Comparison of ENCODE assay signal across 1 cellular context in the genomic region with DNA sequence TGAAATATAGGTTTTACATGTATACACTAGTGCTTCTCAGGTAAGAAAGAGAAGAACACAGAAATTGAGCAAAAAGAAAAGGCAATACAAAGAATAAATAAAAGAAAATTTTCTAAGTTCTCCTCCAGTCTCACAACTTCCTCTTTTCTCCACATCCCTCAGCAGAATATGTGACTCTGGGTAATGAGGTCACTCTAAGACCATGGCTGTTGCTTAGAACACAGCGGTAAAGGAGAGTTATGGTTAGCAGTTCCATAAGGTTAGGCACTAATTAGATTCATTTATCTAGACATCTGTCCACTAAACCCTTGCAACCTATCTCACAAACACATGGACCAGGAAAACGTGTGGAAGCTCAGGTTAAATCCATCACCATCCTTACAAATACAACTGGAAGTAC.
TF ChIP-seq lines count a peak whose summit lies in the region.

No MANE protein-coding gene starts in this region.

TF ChIP-seq in K562, 482 proteins besides CTCF, POLR2A, EP300 and RAD21 (continued from another document):
- TF ChIP-seq MEF2D (tag; conservative IDR thresholded peaks at IDR 0.05; ENCODE audit: low read depth) = no peak
